Comparison of ENCODE assay signal across 18 cellular contexts in genomic region chr2:28603821-28604220, GRCh38.
"Had no signal": no experiment of that assay in that cellular context is flagged by ENCODE, and none has a peak within 500 bp of the region (broad histone marks: within the 10 kb centered on the region; RNA-seq: fewer than 3 reads in every experiment).

No MANE protein-coding gene starts in this region.

- H3K36me3 Mint-ChIP-seq: stimulated activated memory B cell treated with anti-CD40 and anti-IgM and Interleukin-4, amounts not matched to agents 10 μg/mL and 1 μg/mL and 100 μg/mL, for 72 hours had no signal

- H3K27ac Mint-ChIP-seq: activated CD4-positive, alpha-beta T cell treated with anti-CD3 and anti-CD28 coated beads for 36 hours; activated CD8-positive, alpha-beta T cell treated with anti-CD3 and anti-CD28 coated beads for 36 hours; activated T-cell treated with anti-CD3 and anti-CD28 coated beads, Interleukin-2, amount 50 U/mL, for 72 hours; stimulated activated memory B cell treated with anti-CD40 and anti-IgM and Interleukin-4, amounts not matched to agents 10 μg/mL and 1 μg/mL and 100 μg/mL, for 72 hours had no signal

- H3K4me2 ChIP-seq: hepatocyte had no signal

- H3K9me3 Mint-ChIP-seq: activated CD8-positive, alpha-beta T cell treated with anti-CD3 and anti-CD28 coated beads for 36 hours; activated naive CD8-positive, alpha-beta T cell treated with anti-CD3 and anti-CD28 coated beads, Interleukin-2, amount 10 ng/mL, durations not matched to agents 7 days and 5 days; activated T-cell treated with anti-CD3 and anti-CD28 coated beads, Interleukin-2, amount 50 U/mL, for 72 hours; neural crest cell; stimulated activated memory B cell treated with anti-CD40 and anti-IgM and Interleukin-4, amounts not matched to agents 10 μg/mL and 1 μg/mL and 100 μg/mL, for 72 hours had no signal

- H2AFZ ChIP-seq: hepatocyte had no signal

- H3K4me1 ChIP-seq: pancreas had no signal

- H3K4me1 Mint-ChIP-seq: stimulated activated memory B cell treated with anti-CD40 and anti-IgM and Interleukin-4, amounts not matched to agents 10 μg/mL and 1 μg/mL and 100 μg/mL, for 72 hours had no signal

- H3K27me3 Mint-ChIP-seq: activated CD4-positive, alpha-beta T cell treated with anti-CD3 and anti-CD28 coated beads for 36 hours; activated CD8-positive, alpha-beta T cell treated with anti-CD3 and anti-CD28 coated beads for 36 hours; activated naive CD8-positive, alpha-beta T cell treated with anti-CD3 and anti-CD28 coated beads, Interleukin-2, amount 10 ng/mL, durations not matched to agents 7 days and 5 days; stimulated activated memory B cell treated with anti-CD40 and anti-IgM and Interleukin-4, amounts not matched to agents 10 μg/mL and 1 μg/mL and 100 μg/mL, for 72 hours had no signal

- H3K27ac ChIP-seq: colonic mucosa, hepatocyte, pancreas, transverse colon, WERI-Rb-1 had no signal

- H3K27me3 ChIP-seq: colonic mucosa, hepatocyte, pancreas, transverse colon had no signal

- H3K9me3 ChIP-seq: colonic mucosa, left ventricle myocardium inferior, pancreas, transverse colon had no signal

- DNase-seq: activated CD4-positive, alpha-beta T cell treated with anti-CD3 and anti-CD28 coated beads for 36 hours; activated CD8-positive, alpha-beta memory T cell treated with anti-CD3 and anti-CD28 coated beads, Interleukin-2, amount 50 U/mL, for 4 hours; activated CD8-positive, alpha-beta T cell treated with anti-CD3 and anti-CD28 coated beads for 36 hours; activated naive CD8-positive, alpha-beta T cell treated with anti-CD3 and anti-CD28 coated beads, Interleukin-2, amount 10 ng/mL, durations not matched to agents 7 days and 5 days; activated T-cell treated with anti-CD3 and anti-CD28 coated beads, Interleukin-2, amount 50 U/mL, for 72 hours; anterior cingulate cortex; colonic mucosa; effector CD4-positive, alpha-beta T cell; kidney; left ventricle myocardium inferior; pancreas; substantia nigra; SW 1271; transverse colon; WERI-Rb-1 had no signal

- H3K4me3 ChIP-seq: colonic mucosa, hepatocyte, left ventricle myocardium inferior, pancreas, transverse colon had no signal

- H3K36me3 ChIP-seq: colonic mucosa, left ventricle myocardium inferior, pancreas, transverse colon, WERI-Rb-1 had no signal

- H3K4me3 Mint-ChIP-seq: activated CD4-positive, alpha-beta T cell treated with anti-CD3 and anti-CD28 coated beads for 36 hours; activated CD8-positive, alpha-beta T cell treated with anti-CD3 and anti-CD28 coated beads for 36 hours; activated naive CD8-positive, alpha-beta T cell treated with anti-CD3 and anti-CD28 coated beads, Interleukin-2, amount 10 ng/mL, durations not matched to agents 7 days and 5 days; activated T-cell treated with anti-CD3 and anti-CD28 coated beads, Interleukin-2, amount 50 U/mL, for 72 hours; neural crest cell; stimulated activated memory B cell treated with anti-CD40 and anti-IgM and Interleukin-4, amounts not matched to agents 10 μg/mL and 1 μg/mL and 100 μg/mL, for 72 hours had no signal

- ATAC-seq: activated CD4-positive, alpha-beta T cell treated with anti-CD3 and anti-CD28 coated beads for 36 hours; activated CD8-positive, alpha-beta T cell treated with anti-CD3 and anti-CD28 coated beads for 36 hours; activated T-cell treated with anti-CD3 and anti-CD28 coated beads, Interleukin-2, amount 50 U/mL, for 72 hours; pancreas; stimulated activated memory B cell treated with anti-CD40 and anti-IgM and Interleukin-4, amounts not matched to agents 10 μg/mL and 1 μg/mL and 100 μg/mL, for 72 hours had no signal

- H3K79me2 ChIP-seq: hepatocyte had no signal
